ENCODE assay signal across 24 cellular contexts in genomic region chr7:20358106-20358505, GRCh38.
"Had no signal": no experiment of that assay in that cellular context is flagged by ENCODE, and none has a peak within 500 bp of the region (broad histone marks: within the 10 kb centered on the region; RNA-seq: fewer than 3 reads in every experiment).

No MANE protein-coding gene starts in this region.

- H3K27ac Mint-ChIP-seq: dendritic cell treated with granulocyte-macrophage colony-stimulating factor and Interleukin-4, amounts not matched to agents 40 ng/mL and 50 ng/mL, for 4 days; effector memory CD8-positive, alpha-beta T cell; endodermal cell had no signal

- H3K36me3 ChIP-seq: colonic mucosa, esophagus muscularis mucosa, esophagus squamous epithelium, gastrocnemius medialis, gastroesophageal sphincter, heart left ventricle, heart right ventricle had no signal

- H3K9me3 ChIP-seq: colonic mucosa, esophagus muscularis mucosa, esophagus squamous epithelium, gastrocnemius medialis, gastroesophageal sphincter, heart left ventricle, heart right ventricle had no signal

- H3K4me1 ChIP-seq: colonic mucosa, gastrocnemius medialis, heart left ventricle, heart right ventricle had no signal

- H3K4me3 ChIP-seq: colonic mucosa, coronary artery, dorsolateral prefrontal cortex, esophagus muscularis mucosa, esophagus squamous epithelium, gastrocnemius medialis, gastroesophageal sphincter, heart left ventricle, heart right ventricle had no signal

- DNase-seq: colonic mucosa; cortex of kidney; dermis blood vessel endothelial cell; dorsolateral prefrontal cortex; effector CD4-positive, alpha-beta T cell; effector CD8-positive, alpha-beta T cell; effector memory CD4-positive, alpha-beta T cell; effector memory CD8-positive, alpha-beta T cell; endodermal cell; erythroblast; esophagus squamous epithelium; foreskin keratinocyte; foreskin melanocyte; gastrocnemius medialis; glutamatergic neuron; head of caudate nucleus; heart left ventricle; heart right ventricle had no signal

- H3K27ac ChIP-seq: colonic mucosa, coronary artery, dorsolateral prefrontal cortex, epithelial cell of prostate, esophagus muscularis mucosa, esophagus squamous epithelium, foreskin keratinocyte, gastrocnemius medialis, gastroesophageal sphincter, heart left ventricle, heart right ventricle had no signal

- H3K9me3 Mint-ChIP-seq: dendritic cell treated with granulocyte-macrophage colony-stimulating factor and Interleukin-4, amounts not matched to agents 40 ng/mL and 50 ng/mL, for 4 days; effector memory CD8-positive, alpha-beta T cell; endodermal cell had no signal

- H3K27me3 ChIP-seq: colonic mucosa, dorsolateral prefrontal cortex, esophagus muscularis mucosa, esophagus squamous epithelium, foreskin keratinocyte, gastrocnemius medialis, gastroesophageal sphincter, heart left ventricle, heart right ventricle had no signal

- H3K4me3 Mint-ChIP-seq: dendritic cell treated with granulocyte-macrophage colony-stimulating factor and Interleukin-4, amounts not matched to agents 40 ng/mL and 50 ng/mL, for 4 days; effector memory CD8-positive, alpha-beta T cell; endodermal cell had no signal

- H3K27me3 Mint-ChIP-seq: dendritic cell treated with granulocyte-macrophage colony-stimulating factor and Interleukin-4, amounts not matched to agents 40 ng/mL and 50 ng/mL, for 4 days; effector memory CD8-positive, alpha-beta T cell had no signal

- ATAC-seq: effector memory CD8-positive, alpha-beta T cell; esophagus mucosa; foreskin keratinocyte; gastrocnemius medialis; gastroesophageal sphincter; heart left ventricle; heart right ventricle had no signal
